ENCODE assay signal across 8 cellular contexts in the genomic region with DNA sequence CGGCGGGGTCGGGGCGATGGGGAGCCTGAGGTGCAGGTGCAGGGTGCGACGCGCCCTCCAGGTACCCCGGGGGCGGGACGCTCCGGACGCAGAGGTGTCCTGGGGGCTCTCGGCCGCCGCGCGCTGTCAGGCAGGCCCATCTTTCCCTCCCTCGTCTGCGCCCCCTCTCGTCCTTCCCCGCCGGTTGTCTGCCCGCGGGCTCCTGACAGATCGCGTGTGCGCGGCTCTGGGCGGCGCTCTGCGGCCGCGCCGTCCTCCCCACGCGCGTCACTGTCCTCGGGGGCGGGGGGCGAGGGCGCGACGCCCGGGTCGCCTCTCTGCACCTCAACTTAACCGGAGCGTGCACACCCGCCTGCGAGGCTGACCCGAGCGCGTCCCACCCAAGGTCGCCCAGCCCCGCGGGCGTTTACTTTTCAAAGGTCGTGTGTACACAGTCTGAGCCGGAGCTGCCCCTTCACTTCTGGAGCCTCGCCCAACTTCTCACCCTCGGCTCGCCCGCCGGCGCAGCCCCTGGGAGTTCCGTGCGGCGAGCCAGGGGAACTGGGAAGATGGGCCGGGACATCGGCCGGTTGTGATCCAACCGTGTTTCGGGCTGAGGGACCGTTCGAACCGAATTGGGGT. TPM values are rescaled to one million over a fixed set of nuclear protein-coding genes. Genes with fewer than 3 reads are reported as not detected.
DNase-seq lines count a peak whose midpoint lies in the region; ATAC-seq and TF ChIP-seq lines count a peak whose summit lies in the region.

No MANE protein-coding gene starts in this region.

- peak overlapping the region; percentile 96 for H3K4me2 ChIP-seq in parathyroid adenoma (ENCODE audit: low read length)

- peaks cover 27% of the 10 kb centered on the region for H3K4me1 Mint-ChIP-seq in Caco-2 (ENCODE audit: low read depth, unreplicated experiment)

- H3K27ac ChIP-seq in parathyroid adenoma = peak overlapping the region; percentile 73

- TF ChIP-seq CTCF in Caco-2 (IDR thresholded peaks at IDR 0.05; ENCODE audit: insufficient read depth in 1 of 2, low read depth in 1 of 2, low read length in 1 of 2, severe bottlenecking in 1 of 2, unreplicated experiment in 1 of 2) (peak in 1 of 2 experiments; percentile 17), parathyroid adenoma (IDR thresholded peaks at IDR 0.05) (peak; percentile 28)

- peaks cover 21% of the 10 kb centered on the region for H3K4me1 ChIP-seq in Caco-2
- H3K4me1 ChIP-seq in parathyroid adenoma = peaks cover 23% of the 10 kb centered on the region

- DNase-seq in Caco-2 (peak; percentile 81 to 89), RKO (ENCODE audit: low spot score) (peak; percentile 39), head of caudate nucleus (peak in 40 of 42 donors; percentile 42 to 82 (median 64)), ureter (ENCODE audit: low spot score) (peak; percentile 70)
- DNase-seq in activated naive CD4-positive, alpha-beta T cell treated with anti-CD3 and anti-CD28 coated beads, Interleukin-2, amount 50 U/mL, for 16 hours = peak; percentile 64

- no peaks in the 10 kb centered on the region for H3K9me3 ChIP-seq in Caco-2
- H3K9me3 ChIP-seq in parathyroid adenoma (ENCODE audit: control insufficient read depth, low read length) = no peaks in the 10 kb centered on the region

- H3K36me3 Mint-ChIP-seq in Caco-2 (ENCODE audit: insufficient read depth, unreplicated experiment) = peaks cover 11% of the 10 kb centered on the region

- POLR2A ChIA-PET in Caco-2 (lab: Charles Lee) = interaction anchor here (1.5 to 1.8 kb wide), 2 partner anchors 22 to 107 kb away, joined by 5 to 7 read pairs; a partner anchor contains a TSS

- H3K27me3 Mint-ChIP-seq in Caco-2 (ENCODE audit: insufficient read depth, unreplicated experiment) = no peaks in the 10 kb centered on the region

- peak overlapping the region; percentile 83 for H3K4me3 ChIP-seq in Caco-2 (ENCODE audit: low read depth, low read length)
- peak overlapping the region; percentile 80 for H3K4me3 ChIP-seq in parathyroid adenoma (ENCODE audit: low read depth, low read length)

- peak overlapping the region; percentile 85 for H3K27ac Mint-ChIP-seq in Caco-2 (ENCODE audit: unreplicated experiment)

- H3K9me3 Mint-ChIP-seq in Caco-2 (ENCODE audit: unreplicated experiment) = no peaks in the 10 kb centered on the region

- intact Hi-C loops in Caco-2 (cut with micrococcal nuclease; ENCODE audit: unreplicated experiment) (loop anchor here (10.0 kb wide), 2 partner anchors 121 to 251 kb away; a partner anchor contains a TSS), head of caudate nucleus (cut with DNase I) (loop anchor here (10.0 kb wide), 1 partner anchor 111 kb away; a partner anchor contains a TSS)

- no peaks in the 10 kb centered on the region for H3K27me3 ChIP-seq in Caco-2 (replicated peaks; ENCODE audit: control insufficient read depth, insufficient read depth, low read length)
- no peaks in the 10 kb centered on the region for H3K27me3 ChIP-seq in parathyroid adenoma (ENCODE audit: control insufficient read depth, insufficient read depth, low read length)

- ATAC-seq in GM19397 (IDR thresholded peaks at IDR 0.05; ENCODE audit: unreplicated experiment) = peak; percentile 33
- ATAC-seq in HG03558 (IDR thresholded peaks at IDR 0.05; ENCODE audit: extremely low read depth, unreplicated experiment) = peak; percentile 9

- BruUV-seq in Caco-2 (replicated peaks; lab: Mats Ljungman, UMichigan) = no TSS peak

- H3K79me2 ChIP-seq in parathyroid adenoma = peaks cover 12% of the 10 kb centered on the region

- H3K36me3 ChIP-seq in Caco-2 (ENCODE audit: control insufficient read depth, insufficient read depth, low read length) (peaks cover 2% of the 10 kb centered on the region; the same call in 1 of the 2 replicates), parathyroid adenoma (ENCODE audit: control insufficient read depth, insufficient read depth, low read length) (no peaks in the 10 kb centered on the region)

- CTCF ChIA-PET in Caco-2 (lab: Charles Lee) = interaction anchor here (0.6 to 1.5 kb wide), 5 partner anchors 10 to 899 kb away, joined by 3 to 4 read pairs (median 3); no protein-coding TSS in a partner anchor

- H2AFZ ChIP-seq in parathyroid adenoma = peak overlapping the region; percentile 63

- H3K9ac ChIP-seq in parathyroid adenoma = peak overlapping the region; percentile 16

- H3K4me3 Mint-ChIP-seq in Caco-2 (ENCODE audit: unreplicated experiment) = peak overlapping the region; percentile 90

RNA-seq across cellular contexts. Expression of a gene that starts 0.5 kb away (rescaled TPM):
- total RNA-seq in Caco-2 (2022) (87.1 and 87.2 TPM in 2 replicates), ureter (76.7 TPM)

Comparison
In these comparisons a context has a peak if more than half of its experiments do, and no peak if none do; other contexts are left out.
1. Peak in every context shown above with its lines: DNase-seq, ATAC-seq, H3K4me3 ChIP-seq and H3K27ac ChIP-seq.